Comparison of ENCODE assay signal across 1 cellular context in the genomic region with DNA sequence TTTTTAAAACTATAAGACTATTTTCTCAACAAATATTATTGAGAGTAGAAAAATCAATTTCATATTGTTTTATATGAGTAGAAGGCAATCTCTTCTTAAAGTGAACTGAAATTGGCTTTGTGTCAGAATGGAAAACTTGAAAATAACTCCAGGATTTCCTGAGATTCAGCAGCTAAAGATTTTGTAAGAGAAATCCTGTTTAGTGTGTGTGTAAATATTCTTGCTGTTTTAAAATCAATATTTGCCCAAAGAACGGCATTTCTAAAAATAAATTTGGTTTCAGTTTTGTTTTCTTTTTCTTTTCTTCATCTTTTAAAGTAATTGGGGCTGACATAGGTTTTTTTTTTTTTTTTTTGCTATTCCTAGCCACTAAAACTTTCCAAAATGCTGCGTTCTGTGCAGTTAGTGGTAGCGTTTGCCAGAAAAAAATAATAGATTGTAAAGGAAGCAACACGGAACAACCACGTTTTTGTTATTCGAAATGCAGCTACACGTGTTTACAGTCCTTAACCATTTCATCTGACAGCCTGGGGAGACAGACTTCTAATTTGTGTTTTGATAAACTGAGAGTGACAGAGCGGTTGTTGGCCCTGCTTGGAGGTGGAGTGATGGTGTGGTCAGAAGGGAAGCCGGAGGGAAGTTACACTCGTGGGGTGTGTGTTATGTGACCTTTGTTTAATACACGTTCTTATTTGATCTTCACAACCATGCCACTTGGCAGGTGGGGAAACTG.
TF ChIP-seq lines count a peak whose summit lies in the region.

No MANE protein-coding gene starts in this region.

TF ChIP-seq in A549, 52 proteins besides CTCF, POLR2A, EP300 and RAD21 (continued from another document):
- no peak for TF ChIP-seq MAX (IDR thresholded peaks at IDR 0.05)
- TF ChIP-seq CBX2 (IDR thresholded peaks at IDR 0.05; ENCODE audit: borderline replicate concordance, low read depth) = no peak
- TF ChIP-seq ZFP36 (IDR thresholded peaks at IDR 0.05; ENCODE audit: borderline replicate concordance, partially characterized antibody) = no peak
- no peak for TF ChIP-seq ZNF302 (CRISPR knock-in tag; IDR thresholded peaks at IDR 0.05)
- TF ChIP-seq NR3C1 (IDR thresholded peaks at IDR 0.05) = no peak
- TF ChIP-seq, protein P1, sequence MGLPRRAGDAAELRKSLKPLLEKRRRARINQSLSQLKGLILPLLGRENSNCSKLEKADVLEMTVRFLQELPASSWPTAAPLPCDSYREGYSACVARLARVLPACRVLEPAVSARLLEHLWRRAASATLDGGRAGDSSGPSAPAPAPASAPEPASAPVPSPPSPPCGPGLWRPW (IDR thresholded peaks at IDR 0.05) = no peak
